In genomic region chr20:63651942-63652191, GRCh38 we compare ENCODE assay signal across 1 cellular context.
TF ChIP-seq lines count a peak whose summit lies in the region.

No MANE protein-coding gene starts in this region.

TF ChIP-seq in SK-N-SH, 30 proteins besides CTCF, POLR2A, EP300 and RAD21 (continued from another document):
- TF ChIP-seq, protein P1, sequence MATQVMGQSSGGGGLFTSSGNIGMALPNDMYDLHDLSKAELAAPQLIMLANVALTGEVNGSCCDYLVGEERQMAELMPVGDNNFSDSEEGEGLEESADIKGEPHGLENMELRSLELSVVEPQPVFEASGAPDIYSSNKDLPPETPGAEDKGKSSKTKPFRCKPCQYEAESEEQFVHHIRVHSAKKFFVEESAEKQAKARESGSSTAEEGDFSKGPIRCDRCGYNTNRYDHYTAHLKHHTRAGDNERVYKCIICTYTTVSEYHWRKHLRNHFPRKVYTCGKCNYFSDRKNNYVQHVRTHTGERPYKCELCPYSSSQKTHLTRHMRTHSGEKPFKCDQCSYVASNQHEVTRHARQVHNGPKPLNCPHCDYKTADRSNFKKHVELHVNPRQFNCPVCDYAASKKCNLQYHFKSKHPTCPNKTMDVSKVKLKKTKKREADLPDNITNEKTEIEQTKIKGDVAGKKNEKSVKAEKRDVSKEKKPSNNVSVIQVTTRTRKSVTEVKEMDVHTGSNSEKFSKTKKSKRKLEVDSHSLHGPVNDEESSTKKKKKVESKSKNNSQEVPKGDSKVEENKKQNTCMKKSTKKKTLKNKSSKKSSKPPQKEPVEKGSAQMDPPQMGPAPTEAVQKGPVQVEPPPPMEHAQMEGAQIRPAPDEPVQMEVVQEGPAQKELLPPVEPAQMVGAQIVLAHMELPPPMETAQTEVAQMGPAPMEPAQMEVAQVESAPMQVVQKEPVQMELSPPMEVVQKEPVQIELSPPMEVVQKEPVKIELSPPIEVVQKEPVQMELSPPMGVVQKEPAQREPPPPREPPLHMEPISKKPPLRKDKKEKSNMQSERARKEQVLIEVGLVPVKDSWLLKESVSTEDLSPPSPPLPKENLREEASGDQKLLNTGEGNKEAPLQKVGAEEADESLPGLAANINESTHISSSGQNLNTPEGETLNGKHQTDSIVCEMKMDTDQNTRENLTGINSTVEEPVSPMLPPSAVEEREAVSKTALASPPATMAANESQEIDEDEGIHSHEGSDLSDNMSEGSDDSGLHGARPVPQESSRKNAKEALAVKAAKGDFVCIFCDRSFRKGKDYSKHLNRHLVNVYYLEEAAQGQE (IDR thresholded peaks at IDR 0.05; ENCODE audit: low read depth, low read length), result no peak
- TF ChIP-seq, protein P2, sequence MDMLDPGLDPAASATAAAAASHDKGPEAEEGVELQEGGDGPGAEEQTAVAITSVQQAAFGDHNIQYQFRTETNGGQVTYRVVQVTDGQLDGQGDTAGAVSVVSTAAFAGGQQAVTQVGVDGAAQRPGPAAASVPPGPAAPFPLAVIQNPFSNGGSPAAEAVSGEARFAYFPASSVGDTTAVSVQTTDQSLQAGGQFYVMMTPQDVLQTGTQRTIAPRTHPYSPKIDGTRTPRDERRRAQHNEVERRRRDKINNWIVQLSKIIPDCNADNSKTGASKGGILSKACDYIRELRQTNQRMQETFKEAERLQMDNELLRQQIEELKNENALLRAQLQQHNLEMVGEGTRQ (IDR thresholded peaks at IDR 0.05; ENCODE audit: borderline replicate concordance, low read depth, low read length), result no peak
- TF ChIP-seq FOXM1 (IDR thresholded peaks at IDR 0.05; ENCODE audit: low read depth) (no peak), PBX3 (IDR thresholded peaks at IDR 0.05) (no peak), YY1 (IDR thresholded peaks at IDR 0.05; ENCODE audit: low read depth) (no peak), EZH2phosphoT487 (IDR thresholded peaks at IDR 0.05; ENCODE audit: borderline replicate concordance, low read depth) (no peak), TCF12 (IDR thresholded peaks at IDR 0.05) (no peak)
- TF ChIP-seq, protein P3, sequence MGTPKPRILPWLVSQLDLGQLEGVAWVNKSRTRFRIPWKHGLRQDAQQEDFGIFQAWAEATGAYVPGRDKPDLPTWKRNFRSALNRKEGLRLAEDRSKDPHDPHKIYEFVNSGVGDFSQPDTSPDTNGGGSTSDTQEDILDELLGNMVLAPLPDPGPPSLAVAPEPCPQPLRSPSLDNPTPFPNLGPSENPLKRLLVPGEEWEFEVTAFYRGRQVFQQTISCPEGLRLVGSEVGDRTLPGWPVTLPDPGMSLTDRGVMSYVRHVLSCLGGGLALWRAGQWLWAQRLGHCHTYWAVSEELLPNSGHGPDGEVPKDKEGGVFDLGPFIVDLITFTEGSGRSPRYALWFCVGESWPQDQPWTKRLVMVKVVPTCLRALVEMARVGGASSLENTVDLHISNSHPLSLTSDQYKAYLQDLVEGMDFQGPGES (IDR thresholded peaks at IDR 0.05; ENCODE audit: low read depth, low read length), result no peak
TF ChIP-seq in SK-N-SH: peak in this region for 0.
